In the genomic region with DNA sequence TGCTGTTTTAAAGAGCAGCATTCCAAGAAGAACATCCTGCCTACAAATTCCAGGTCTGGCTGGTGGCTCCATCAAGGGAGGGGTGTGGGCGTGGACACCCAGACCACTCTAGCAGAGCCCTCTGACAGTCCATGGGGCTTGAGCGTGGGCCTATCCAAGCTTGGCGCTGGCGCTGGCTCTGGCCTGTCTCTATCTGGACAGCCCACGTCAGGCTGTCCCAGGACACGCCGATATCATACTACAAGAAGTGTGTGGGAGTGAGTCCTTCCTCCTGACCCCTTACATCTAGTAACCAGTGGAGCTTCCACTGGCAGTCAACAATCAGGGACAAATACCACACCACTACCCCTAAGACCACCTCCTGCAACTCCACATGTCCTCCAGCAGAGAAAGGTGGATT, we compare ENCODE assay signal across 35 cellular contexts.
"Had no signal": no experiment of that assay in that cellular context is flagged by ENCODE, and none has a peak within 500 bp of the region (broad histone marks: within the 10 kb centered on the region; RNA-seq: fewer than 3 reads in every experiment).

No MANE protein-coding gene starts in this region.

- H3K27ac Mint-ChIP-seq: activated CD8-positive, alpha-beta T cell treated with anti-CD3 and anti-CD28 coated beads for 36 hours; activated naive CD8-positive, alpha-beta T cell treated with anti-CD3 and anti-CD28 coated beads for 36 hours; activated T-cell treated with anti-CD3 and anti-CD28 coated beads, Interleukin-2, amount 50 U/mL, for 72 hours; activated T-helper 17 cell treated with anti-CD3 and anti-CD28 coated beads, Interleukin-2, amount 50 U/mL, for 72 hours; T-helper 2 cell treated with Interferon-gamma antibody and Interleukin-4, amounts not matched to agents 5 μg/mL and 100 μg/mL, for 36 hours had no signal

- H3K36me3 ChIP-seq: ascending aorta, breast epithelium, Peyer's patch had no signal

- H3K27ac ChIP-seq: ascending aorta, breast epithelium, Peyer's patch, SJCRH30, SK-N-MC had no signal

- ATAC-seq: activated CD8-positive, alpha-beta T cell treated with anti-CD3 and anti-CD28 coated beads for 36 hours; activated T-cell treated with anti-CD3 and anti-CD28 coated beads, Interleukin-2, amount 50 U/mL, for 72 hours; activated T-helper 17 cell treated with anti-CD3 and anti-CD28 coated beads, Interleukin-2, amount 50 U/mL, for 72 hours; PC-3 had no signal

- H3K27me3 Mint-ChIP-seq: activated CD4-positive, alpha-beta T cell treated with anti-CD3 and anti-CD28 coated beads, Interleukin-2, amount 10 ng/mL, durations not matched to agents 24 days and 14 days; activated CD8-positive, alpha-beta T cell treated with anti-CD3 and anti-CD28 coated beads for 36 hours; activated naive CD8-positive, alpha-beta T cell treated with anti-CD3 and anti-CD28 coated beads for 36 hours; activated T-helper 17 cell treated with anti-CD3 and anti-CD28 coated beads, Interleukin-2, amount 50 U/mL, for 72 hours had no signal

- DNase-seq: activated CD4-positive, alpha-beta T cell treated with anti-CD3 and anti-CD28 coated beads, Interleukin-2, amount 10 ng/mL, durations not matched to agents 24 days and 14 days; activated CD4-positive, alpha-beta T cell treated with anti-CD3 and anti-CD28 coated beads, Interleukin-2, amount 50 U/mL, for 4 hours; activated CD8-positive, alpha-beta T cell treated with anti-CD3 and anti-CD28 coated beads for 36 hours; activated effector memory CD4-positive, alpha-beta T cell treated with anti-CD3 and anti-CD28 coated beads, Interleukin-2, amount 50 U/mL, for 16 hours; activated naive CD4-positive, alpha-beta T cell; activated naive CD4-positive, alpha-beta T cell treated with anti-CD3 and anti-CD28 coated beads, Interleukin-2, amount 50 U/mL, for 16 hours; activated naive CD8-positive, alpha-beta T cell treated with anti-CD3 and anti-CD28 coated beads for 36 hours; activated T-cell treated with anti-CD3 and anti-CD28 coated beads, Interleukin-2, amount 50 U/mL, for 1 hour; activated T-cell treated with anti-CD3 and anti-CD28 coated beads, Interleukin-2, amount 50 U/mL, for 72 hours; amniotic stem cell; caudate nucleus; Kasumi-1; KG1; MM.1S; NCI-H1092 treated with DMSO at 0.1 percent for 48 hours; NCI-H1417; NCI-H146; NCI-H187; NCI-H2029 treated with DMSO at 0.1 percent for 48 hours; NCI-H2107; NCI-H2171; NCI-H510A; NCI-H526; NCI-H748 treated with DMSO at 0.1 percent for 48 hours; NK-92 treated with Interleukin-12 subunit alpha and Interleukin-12 subunit beta, amount 100 ng/mL, for 24 hours; PC-3; Peyer's patch; RPMI8226; SHP77; SJCRH30 had no signal

- H3K4me1 ChIP-seq: SJCRH30 had no signal

- H3K4me3 ChIP-seq: ascending aorta, breast epithelium, Peyer's patch, SJCRH30, SK-N-MC had no signal

- H3K4me3 Mint-ChIP-seq: activated CD4-positive, alpha-beta T cell treated with anti-CD3 and anti-CD28 coated beads, Interleukin-2, amount 10 ng/mL, durations not matched to agents 24 days and 14 days; activated CD8-positive, alpha-beta T cell treated with anti-CD3 and anti-CD28 coated beads for 36 hours; activated naive CD8-positive, alpha-beta T cell treated with anti-CD3 and anti-CD28 coated beads for 36 hours; activated T-cell treated with anti-CD3 and anti-CD28 coated beads, Interleukin-2, amount 50 U/mL, for 72 hours; activated T-helper 17 cell treated with anti-CD3 and anti-CD28 coated beads, Interleukin-2, amount 50 U/mL, for 72 hours; T-helper 2 cell treated with Interferon-gamma antibody and Interleukin-4, amounts not matched to agents 5 μg/mL and 100 μg/mL, for 36 hours had no signal

- H3K9me3 ChIP-seq: ascending aorta, breast epithelium, Peyer's patch, SJCRH30 had no signal

- H3K4me1 Mint-ChIP-seq: activated CD4-positive, alpha-beta T cell treated with anti-CD3 and anti-CD28 coated beads, Interleukin-2, amount 10 ng/mL, durations not matched to agents 24 days and 14 days; activated T-helper 17 cell treated with anti-CD3 and anti-CD28 coated beads, Interleukin-2, amount 50 U/mL, for 72 hours had no signal

- H3K27me3 ChIP-seq: ascending aorta, breast epithelium, Peyer's patch, SJCRH30 had no signal

- H3K9me3 Mint-ChIP-seq: activated CD4-positive, alpha-beta T cell treated with anti-CD3 and anti-CD28 coated beads, Interleukin-2, amount 10 ng/mL, durations not matched to agents 24 days and 14 days; activated CD8-positive, alpha-beta T cell treated with anti-CD3 and anti-CD28 coated beads for 36 hours; activated naive CD8-positive, alpha-beta T cell treated with anti-CD3 and anti-CD28 coated beads for 36 hours; activated T-cell treated with anti-CD3 and anti-CD28 coated beads, Interleukin-2, amount 50 U/mL, for 72 hours; activated T-helper 17 cell treated with anti-CD3 and anti-CD28 coated beads, Interleukin-2, amount 50 U/mL, for 72 hours; T-helper 2 cell treated with Interferon-gamma antibody and Interleukin-4, amounts not matched to agents 5 μg/mL and 100 μg/mL, for 36 hours had no signal
